In genomic region chr2:109217362-109218086, GRCh38 we compare ENCODE assay signal across 10 cellular contexts.
DNase-seq lines count a peak whose midpoint lies in the region; ATAC-seq and TF ChIP-seq lines count a peak whose summit lies in the region.
"Had no signal": no experiment of that assay in that cellular context is flagged by ENCODE, and none has a peak within 500 bp of the region (broad histone marks: within the 10 kb centered on the region; RNA-seq: fewer than 3 reads in every experiment).

No MANE protein-coding gene starts in this region.

- no peak for DNase-seq in CD4-positive, alpha-beta T cell
- DNase-seq in HFFc6 (peak; percentile 52), chondrocyte (ENCODE audit: low spot score) (no peak), natural killer cell (no peak), mesenteric fat pad (ENCODE audit: low spot score) (no peak), H7 (no peak), occipital lobe (lab: John Stamatoyannopoulos, UW) (no peak)
- DNase-seq: NCI-H524 treated with DMSO at 0.1 percent for 48 hours had no signal

- peaks cover 76% of the 10 kb centered on the region for H3K27me3 Mint-ChIP-seq in CD4-positive, alpha-beta T cell
- peaks cover 55% of the 10 kb centered on the region for H3K27me3 Mint-ChIP-seq in HFFc6 (ENCODE audit: insufficient read depth)
- no peaks in the 10 kb centered on the region for H3K27me3 Mint-ChIP-seq in chondrocyte (ENCODE audit: low read depth)
- H3K27me3 Mint-ChIP-seq in natural killer cell (ENCODE audit: low read depth in 2 of 2): peaks cover 35 to 57% of the 10 kb centered on the region in 2 donors

- no peaks in the 10 kb centered on the region for H3K9me3 ChIP-seq in CD4-positive, alpha-beta T cell (ENCODE audit: control insufficient read depth, low read length)

- no peak overlapping the region for H3K27ac ChIP-seq in CD4-positive, alpha-beta T cell (ENCODE audit: low read depth, low read length)
- H3K27ac ChIP-seq: VCaP had no signal

- peak overlapping the region; percentile 7 for H3K27ac Mint-ChIP-seq in CD4-positive, alpha-beta T cell
- H3K27ac Mint-ChIP-seq in HFFc6 (no peak overlapping the region), chondrocyte (ENCODE audit: unreplicated experiment) (peak overlapping the region; percentile 82), natural killer cell (peak overlapping the region in 1 of 2 donors; percentile 1)

- peaks cover 64% of the 10 kb centered on the region for H3K4me1 Mint-ChIP-seq in CD4-positive, alpha-beta T cell (ENCODE audit: low read depth)
- H3K4me1 Mint-ChIP-seq in HFFc6 (ENCODE audit: low read depth) (peaks cover 37% of the 10 kb centered on the region), chondrocyte (ENCODE audit: low read depth) (peaks cover 78% of the 10 kb centered on the region), natural killer cell (peaks cover 62 to 65% of the 10 kb centered on the region in 2 donors)

- peaks cover 37% of the 10 kb centered on the region for H3K27me3 ChIP-seq in CD4-positive, alpha-beta T cell (ENCODE audit: control insufficient read depth, insufficient read depth, low read length)
- no peaks in the 10 kb centered on the region for H3K27me3 ChIP-seq in H7 (ENCODE audit: control insufficient read depth, insufficient read depth, low read length)

- H3K36me3 Mint-ChIP-seq in CD4-positive, alpha-beta T cell (ENCODE audit: low read depth): no peaks in the 10 kb centered on the region
- H3K36me3 Mint-ChIP-seq in HFFc6 (ENCODE audit: low read depth) (peaks cover 10% of the 10 kb centered on the region), chondrocyte (ENCODE audit: low read depth) (peaks cover 7% of the 10 kb centered on the region), natural killer cell (peaks cover 7% of the 10 kb centered on the region)

- no peak for TF ChIP-seq CTCF in CD4-positive, alpha-beta T cell (IDR thresholded peaks at IDR 0.05)
- TF ChIP-seq CTCF in HFFc6 (IDR thresholded peaks at IDR 0.05) (no peak), chondrocyte (IDR thresholded peaks at IDR 0.05) (no peak), natural killer cell (IDR thresholded peaks at IDR 0.05) (no peak)

- no peak for ATAC-seq in CD4-positive, alpha-beta T cell (ENCODE audit: poor library complexity)
- no peak for ATAC-seq in natural killer cell
- no peak for ATAC-seq in GM18909 (IDR thresholded peaks at IDR 0.05; ENCODE audit: poor library complexity, unreplicated experiment)

- peak overlapping the region; percentile 71 for H3K4me3 Mint-ChIP-seq in CD4-positive, alpha-beta T cell
- no peak overlapping the region for H3K4me3 Mint-ChIP-seq in HFFc6
- H3K4me3 Mint-ChIP-seq in chondrocyte (ENCODE audit: unreplicated experiment): no peak overlapping the region
- peak overlapping the region; percentile 59 for H3K4me3 Mint-ChIP-seq in natural killer cell

- no peaks in the 10 kb centered on the region for H3K36me3 ChIP-seq in H7 (replicated peaks; ENCODE audit: control insufficient read depth, insufficient read depth, low read length)

- POLR2A ChIA-PET in CD4-positive, alpha-beta T cell (lab: Charles Lee): interaction anchor here (0.7 to 2.1 kb wide), 8 partner anchors 9 to 186 kb away, joined by 3 to 17 read pairs (median 3); no protein-coding TSS in a partner anchor

- H3K9me3 Mint-ChIP-seq in CD4-positive, alpha-beta T cell: no peaks in the 10 kb centered on the region
- H3K9me3 Mint-ChIP-seq in HFFc6: no peaks in the 10 kb centered on the region; the same call in 1 of the 2 replicates
- no peaks in the 10 kb centered on the region for H3K9me3 Mint-ChIP-seq in chondrocyte (ENCODE audit: low read depth)
- H3K9me3 Mint-ChIP-seq in natural killer cell: no peaks in the 10 kb centered on the region

- H3K4me3 ChIP-seq in H7 (ENCODE audit: insufficient read depth, low read depth, low read length): no peak overlapping the region

- intact Hi-C loops in CD4-positive, alpha-beta T cell (cut with DNase I, micrococcal nuclease): loop anchor here (5.0 to 10.0 kb wide), 2 partner anchors 130 to 193 kb away; no protein-coding TSS in a partner anchor
- intact Hi-C loops in natural killer cell (cut with micrococcal nuclease): no loop called here

- CTCF ChIA-PET in CD4-positive, alpha-beta T cell (lab: Charles Lee): no interaction called here

Comparison
In these comparisons a context has a peak if more than half of its experiments do, and no peak if none do; other contexts are left out.
1. H3K4me3 Mint-ChIP-seq: peak in CD4-positive, alpha-beta T cell (single experiment) and natural killer cell (single experiment); none in HFFc6 (single experiment) and chondrocyte (single experiment).